27 cellular contexts compared by ENCODE assay signal in the genomic region with DNA sequence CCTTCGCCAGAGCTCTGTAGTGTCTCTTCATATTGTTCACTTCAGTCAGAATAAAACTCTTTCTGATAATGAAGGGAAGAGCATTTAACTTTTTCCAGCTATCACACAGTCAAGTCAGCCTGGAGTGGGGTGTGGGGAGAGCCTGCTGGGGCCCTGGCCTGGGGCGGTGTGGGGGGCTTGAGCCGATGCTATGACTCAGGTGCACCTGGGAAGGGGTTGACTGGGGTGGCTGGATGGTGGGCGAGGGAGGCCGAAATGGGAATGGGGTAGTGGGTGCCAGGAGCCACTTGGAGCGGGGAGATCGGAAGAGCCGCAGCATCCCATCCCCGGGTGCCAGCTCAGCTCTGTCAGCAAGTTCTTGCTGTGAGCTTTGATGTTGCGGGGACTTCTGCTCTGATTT.
"Had no signal": no experiment of that assay in that cellular context is flagged by ENCODE, and none has a peak within 500 bp of the region (broad histone marks: within the 10 kb centered on the region; RNA-seq: fewer than 3 reads in every experiment).

No MANE protein-coding gene starts in this region.

- H3K4me1 Mint-ChIP-seq: stimulated activated naive B cell treated with anti-CD40 and anti-IgM and Interleukin-4, amounts not matched to agents 10 μg/mL and 1 μg/mL and 100 μg/mL, for 72 hours had no signal

- H3K79me2 ChIP-seq: parathyroid adenoma had no signal

- H3K9me3 Mint-ChIP-seq: naive thymus-derived CD8-positive, alpha-beta T cell; natural killer cell treated with Interleukin-12 subunit alpha and Interleukin-12 subunit beta and Interleukin-15 and Interleukin-18, amount 100 ng/mL, for 72 hours; stimulated activated effector memory CD8-positive, alpha-beta T cell treated with anti-CD3 and anti-CD28 coated beads, Interleukin-12 subunit alpha, Interleukin-12 subunit beta, amount 100 ng/mL, for 72 hours; stimulated activated naive CD8-positive, alpha-beta T cell treated with anti-CD3 and anti-CD28 coated beads, Interleukin-15, Interleukin-2, amounts not matched to agents 100 ng/mL and 50 ng/mL, for 24 hours had no signal

- H3K36me3 Mint-ChIP-seq: naive thymus-derived CD8-positive, alpha-beta T cell; natural killer cell treated with Interleukin-12 subunit alpha and Interleukin-12 subunit beta and Interleukin-15 and Interleukin-18, amount 100 ng/mL, for 72 hours; neural progenitor cell; stimulated activated effector memory CD8-positive, alpha-beta T cell treated with anti-CD3 and anti-CD28 coated beads, Interleukin-12 subunit alpha, Interleukin-12 subunit beta, amount 100 ng/mL, for 72 hours; stimulated activated naive B cell treated with anti-CD40 and anti-IgM and Interleukin-4, amounts not matched to agents 10 μg/mL and 1 μg/mL and 100 μg/mL, for 72 hours had no signal

- H3K4me3 ChIP-seq: neural progenitor cell, ovary, psoas muscle, right lobe of liver, sigmoid colon, stomach, thoracic aorta, thyroid gland, tibial nerve, upper lobe of left lung, vagina had no signal

- H3K4me1 ChIP-seq: parathyroid adenoma, psoas muscle, right lobe of liver, sigmoid colon, stomach, thyroid gland, tibial nerve, upper lobe of left lung, vagina had no signal

- H3K36me3 ChIP-seq: neural progenitor cell, ovary, right lobe of liver, sigmoid colon, stomach, thoracic aorta, thyroid gland, tibial nerve, upper lobe of left lung, vagina had no signal

- H3K27ac Mint-ChIP-seq: naive thymus-derived CD8-positive, alpha-beta T cell; natural killer cell treated with Interleukin-12 subunit alpha and Interleukin-12 subunit beta and Interleukin-15 and Interleukin-18, amount 100 ng/mL, for 72 hours; progenitor cell of endocrine pancreas; stimulated activated effector memory CD8-positive, alpha-beta T cell treated with anti-CD3 and anti-CD28 coated beads, Interleukin-12 subunit alpha, Interleukin-12 subunit beta, amount 100 ng/mL, for 72 hours; stimulated activated naive B cell treated with anti-CD40 and anti-IgM and Interleukin-4, amounts not matched to agents 10 μg/mL and 1 μg/mL and 100 μg/mL, for 72 hours; stimulated activated naive CD8-positive, alpha-beta T cell treated with anti-CD3 and anti-CD28 coated beads, Interleukin-15, Interleukin-2, amounts not matched to agents 100 ng/mL and 50 ng/mL, for 24 hours had no signal

- H3K4me3 Mint-ChIP-seq: naive thymus-derived CD8-positive, alpha-beta T cell; natural killer cell treated with Interleukin-12 subunit alpha and Interleukin-12 subunit beta and Interleukin-15 and Interleukin-18, amount 100 ng/mL, for 72 hours; neural progenitor cell; stimulated activated effector memory CD8-positive, alpha-beta T cell treated with anti-CD3 and anti-CD28 coated beads, Interleukin-12 subunit alpha, Interleukin-12 subunit beta, amount 100 ng/mL, for 72 hours; stimulated activated naive B cell treated with anti-CD40 and anti-IgM and Interleukin-4, amounts not matched to agents 10 μg/mL and 1 μg/mL and 100 μg/mL, for 72 hours; stimulated activated naive CD8-positive, alpha-beta T cell treated with anti-CD3 and anti-CD28 coated beads, Interleukin-15, Interleukin-2, amounts not matched to agents 100 ng/mL and 50 ng/mL, for 24 hours had no signal

- H2AFZ ChIP-seq: neural progenitor cell, parathyroid adenoma had no signal

- H3K27ac ChIP-seq: neural progenitor cell, ovary, parathyroid adenoma, psoas muscle, right lobe of liver, sigmoid colon, stomach, thoracic aorta, thyroid gland, tibial nerve, upper lobe of left lung, vagina had no signal

- H3K27me3 ChIP-seq: ovary, right lobe of liver, sigmoid colon, thyroid gland, tibial nerve, upper lobe of left lung, vagina had no signal

- H3K4me2 ChIP-seq: neural progenitor cell had no signal

- H3K9me3 ChIP-seq: ovary, psoas muscle, right lobe of liver, sigmoid colon, stomach, thoracic aorta, thyroid gland, tibial nerve, upper lobe of left lung, vagina had no signal

- H3K9ac ChIP-seq: neural progenitor cell, parathyroid adenoma had no signal

- H3K27me3 Mint-ChIP-seq: stimulated activated naive CD8-positive, alpha-beta T cell treated with anti-CD3 and anti-CD28 coated beads, Interleukin-15, Interleukin-2, amounts not matched to agents 100 ng/mL and 50 ng/mL, for 24 hours had no signal

- DNase-seq: naive thymus-derived CD8-positive, alpha-beta T cell; occipital lobe; ovary; psoas muscle; right lobe of liver; sigmoid colon; small intestine; stimulated activated CD4-positive, alpha-beta T cell treated with anti-CD3 and anti-CD28 coated beads, Interleukin-15, amount 100 ng/mL, for 24 hours; stimulated activated CD4-positive, alpha-beta T cell treated with anti-CD3 and anti-CD28 coated beads, Interleukin-2, amount 100 ng/mL, for 24 hours; stimulated activated CD4-positive, alpha-beta T cell treated with anti-CD3 and anti-CD28 coated beads, Interleukin-2, amount 100 ng/mL, for 48 hours; stimulated activated CD4-positive, alpha-beta T cell treated with anti-CD3 and anti-CD28 coated beads, Interleukin-4, amount 100 ng/mL, for 24 hours; stimulated activated naive B cell treated with anti-CD40 and anti-IgM and Interleukin-4, amounts not matched to agents 10 μg/mL and 1 μg/mL and 100 μg/mL, for 72 hours; stimulated activated naive CD4-positive, alpha-beta T cell treated with Interleukin-2 at 50 U/mL for 16 hours; stomach; thyroid gland; trophoblast cell had no signal

- ATAC-seq: naive thymus-derived CD8-positive, alpha-beta T cell; natural killer cell treated with Interleukin-12 subunit alpha and Interleukin-12 subunit beta and Interleukin-15 and Interleukin-18, amount 100 ng/mL, for 72 hours; psoas muscle; right cardiac atrium; right lobe of liver; stimulated activated effector memory CD8-positive, alpha-beta T cell treated with anti-CD3 and anti-CD28 coated beads, Interleukin-12 subunit alpha, Interleukin-12 subunit beta, amount 100 ng/mL, for 72 hours; stimulated activated naive B cell treated with anti-CD40 and anti-IgM and Interleukin-4, amounts not matched to agents 10 μg/mL and 1 μg/mL and 100 μg/mL, for 72 hours had no signal
